Comparison of ENCODE assay signal across 1 cellular context in the genomic region with DNA sequence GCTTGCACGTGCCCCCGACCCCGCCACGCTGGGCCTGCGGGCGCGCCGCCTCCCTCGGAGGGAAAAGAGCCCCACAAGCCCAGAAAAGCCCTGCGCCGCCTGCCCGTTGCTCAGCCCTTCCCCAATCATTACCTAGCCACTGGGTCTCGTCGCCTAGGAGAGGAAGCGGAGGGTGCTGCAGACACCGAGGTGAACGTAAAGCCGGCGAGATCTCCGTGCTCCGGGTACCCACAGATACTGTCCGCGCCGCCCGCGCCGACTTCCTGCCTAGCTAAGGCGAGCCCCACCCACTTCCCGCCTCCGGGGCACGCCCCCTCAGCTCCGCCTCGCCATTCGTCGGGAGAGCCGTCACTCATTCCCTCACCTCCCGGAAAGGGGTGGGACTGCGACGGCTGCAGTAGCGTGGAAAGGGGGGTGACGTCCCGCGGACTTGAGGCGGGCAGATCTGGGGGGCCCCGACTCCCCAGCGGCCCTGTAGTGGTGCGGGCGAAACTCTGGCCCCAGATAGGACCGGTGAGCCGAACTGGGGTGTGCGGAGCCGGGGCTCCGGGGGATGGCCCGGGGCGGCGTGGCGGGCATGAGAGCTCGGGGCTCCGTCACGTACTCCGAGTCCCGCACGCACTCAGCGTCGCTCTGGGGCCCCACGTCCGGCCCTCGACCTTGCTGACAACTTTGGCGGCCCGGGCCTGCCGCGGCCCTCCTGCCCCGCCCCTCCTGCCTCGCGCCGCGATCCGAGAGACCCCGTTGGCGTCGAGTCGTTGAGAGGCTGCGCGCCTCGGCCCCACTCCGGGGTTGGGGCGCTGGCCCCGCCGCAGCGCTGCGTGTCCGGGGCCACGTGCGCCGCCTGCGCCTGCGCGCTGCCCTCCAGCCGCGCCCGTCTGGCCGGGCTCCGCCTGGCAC.
TF ChIP-seq lines count a peak whose summit lies in the region.

Gene ENO1, minus strand, starts transcription at position 239 of the 900 bp plus-strand sequence. CDS start 3,778 bp downstream, outside the sequence.

TF ChIP-seq in HepG2, 621 proteins besides CTCF, POLR2A, EP300 and RAD21 (continued from another document and continues in another):
- TF ChIP-seq, protein P1, sequence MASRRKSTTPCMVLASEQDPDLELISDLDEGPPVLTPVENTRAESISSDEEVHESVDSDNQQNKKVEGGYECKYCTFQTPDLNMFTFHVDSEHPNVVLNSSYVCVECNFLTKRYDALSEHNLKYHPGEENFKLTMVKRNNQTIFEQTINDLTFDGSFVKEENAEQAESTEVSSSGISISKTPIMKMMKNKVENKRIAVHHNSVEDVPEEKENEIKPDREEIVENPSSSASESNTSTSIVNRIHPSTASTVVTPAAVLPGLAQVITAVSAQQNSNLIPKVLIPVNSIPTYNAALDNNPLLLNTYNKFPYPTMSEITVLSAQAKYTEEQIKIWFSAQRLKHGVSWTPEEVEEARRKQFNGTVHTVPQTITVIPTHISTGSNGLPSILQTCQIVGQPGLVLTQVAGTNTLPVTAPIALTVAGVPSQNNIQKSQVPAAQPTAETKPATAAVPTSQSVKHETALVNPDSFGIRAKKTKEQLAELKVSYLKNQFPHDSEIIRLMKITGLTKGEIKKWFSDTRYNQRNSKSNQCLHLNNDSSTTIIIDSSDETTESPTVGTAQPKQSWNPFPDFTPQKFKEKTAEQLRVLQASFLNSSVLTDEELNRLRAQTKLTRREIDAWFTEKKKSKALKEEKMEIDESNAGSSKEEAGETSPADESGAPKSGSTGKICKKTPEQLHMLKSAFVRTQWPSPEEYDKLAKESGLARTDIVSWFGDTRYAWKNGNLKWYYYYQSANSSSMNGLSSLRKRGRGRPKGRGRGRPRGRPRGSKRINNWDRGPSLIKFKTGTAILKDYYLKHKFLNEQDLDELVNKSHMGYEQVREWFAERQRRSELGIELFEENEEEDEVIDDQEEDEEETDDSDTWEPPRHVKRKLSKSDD (CRISPR knock-in tag; IDR thresholded peaks at IDR 0.05; ENCODE audit: low read depth), result peak; percentile 91; the same call in 1 of the 2 replicates
- TF ChIP-seq NR2C2 (CRISPR knock-in tag; IDR thresholded peaks at IDR 0.05; ENCODE audit: borderline replicate concordance) (peak; percentile 58), NPAS2 (CRISPR knock-in tag; IDR thresholded peaks at IDR 0.05; ENCODE audit: borderline replicate concordance) (no peak), WIZ (CRISPR knock-in tag; IDR thresholded peaks at IDR 0.05) (peak; percentile 83), CHD4 (IDR thresholded peaks at IDR 0.05; ENCODE audit: borderline replicate concordance, low read length) (no peak), ZNF569 (CRISPR knock-in tag; IDR thresholded peaks at IDR 0.05; ENCODE audit: borderline replicate concordance) (no peak), PHF21A (CRISPR knock-in tag; IDR thresholded peaks at IDR 0.05) (peak; percentile 81), STAG1 (CRISPR knock-in tag; IDR thresholded peaks at IDR 0.05) (peak; percentile 22), ZNF724P (CRISPR knock-in tag; IDR thresholded peaks at IDR 0.05; ENCODE audit: borderline replicate concordance) (peak; percentile 96; the same call in 1 of the 2 replicates), SRF (IDR thresholded peaks at IDR 0.05; ENCODE audit: low read depth, low read length) (peak; percentile 74), TBL1XR1 (IDR thresholded peaks at IDR 0.05; ENCODE audit: borderline replicate concordance, low read length, partially characterized antibody) (no peak), BHLHE40 (IDR thresholded peaks at IDR 0.05; ENCODE audit: low read length) (peak; percentile 31; the same call in 1 of the 2 replicates), ELK4 (CRISPR knock-in tag; IDR thresholded peaks at IDR 0.05; ENCODE audit: borderline replicate concordance) (peak; percentile 64; the same call in 1 of the 2 replicates), ZFP91 (CRISPR knock-in tag; IDR thresholded peaks at IDR 0.05; ENCODE audit: borderline replicate concordance) (peak; percentile 86), ZNF460 (CRISPR knock-in tag; IDR thresholded peaks at IDR 0.05; ENCODE audit: borderline replicate concordance) (no peak; the same call in 1 of the 2 replicates), ZNF367 (CRISPR knock-in tag; IDR thresholded peaks at IDR 0.05; ENCODE audit: borderline replicate concordance) (peak; percentile 93; the same call in 1 of the 2 replicates), ZNF776 (CRISPR knock-in tag; IDR thresholded peaks at IDR 0.05) (peak; percentile 98; the same call in 1 of the 2 replicates), ZSCAN31 (CRISPR knock-in tag; IDR thresholded peaks at IDR 0.05; ENCODE audit: low read depth) (peak; percentile 98), SIX1 (CRISPR knock-in tag; IDR thresholded peaks at IDR 0.05; ENCODE audit: borderline replicate concordance) (0 out of 2 replicates have a peak, but pooled peaks have one; percentile 6), ZNF737 (CRISPR knock-in tag; IDR thresholded peaks at IDR 0.05; ENCODE audit: borderline replicate concordance) (0 out of 2 replicates have a peak, but pooled peaks have one; percentile 51), ZNF552 (CRISPR knock-in tag; IDR thresholded peaks at IDR 0.05; ENCODE audit: borderline replicate concordance) (peak; percentile 83), ZKSCAN5 (CRISPR knock-in tag; IDR thresholded peaks at IDR 0.05) (no peak; the same call in 1 of the 2 replicates), ZNF180 (CRISPR knock-in tag; IDR thresholded peaks at IDR 0.05; ENCODE audit: borderline replicate concordance, low read depth) (peak; percentile 86; the same call in 1 of the 2 replicates), ZNF512 (CRISPR knock-in tag; IDR thresholded peaks at IDR 0.05) (no peak), ZNF841 (CRISPR knock-in tag; IDR thresholded peaks at IDR 0.05; ENCODE audit: borderline replicate concordance) (peak; percentile 95), MAZ (IDR thresholded peaks at IDR 0.05; ENCODE audit: borderline replicate concordance, low read depth, low read length) (peak; percentile 79; the same call in 1 of the 2 replicates), MAZ (CRISPR knock-in tag; IDR thresholded peaks at IDR 0.05; ENCODE audit: low read depth) (peak; percentile 97), MNT (IDR thresholded peaks at IDR 0.05) (0 out of 2 replicates have a peak, but pooled peaks have one; percentile 15), FOSL1 (CRISPR knock-in tag; IDR thresholded peaks at IDR 0.05; ENCODE audit: borderline replicate concordance) (no peak), HIVEP1 (CRISPR knock-in tag; IDR thresholded peaks at IDR 0.05) (peak; percentile 77), ELF1 (CRISPR knock-in tag; IDR thresholded peaks at IDR 0.05) (peak; percentile 97), ZNF326 (CRISPR knock-in tag; IDR thresholded peaks at IDR 0.05; ENCODE audit: borderline replicate concordance) (no peak), ZNF879 (CRISPR knock-in tag; IDR thresholded peaks at IDR 0.05) (peak; percentile 97), FIP1L1 (IDR thresholded peaks at IDR 0.05; ENCODE audit: borderline replicate concordance, insufficient read depth, low read depth, low read length) (no peak), ZFYVE20 (CRISPR knock-in tag; IDR thresholded peaks at IDR 0.05; ENCODE audit: borderline replicate concordance, low read depth) (peak; percentile 98; the same call in 1 of the 2 replicates), MXI1 (IDR thresholded peaks at IDR 0.05; ENCODE audit: borderline replicate concordance, low read depth, low read length) (peak; percentile 79; the same call in 2 of the 3 replicates), ZFP90 (CRISPR knock-in tag; IDR thresholded peaks at IDR 0.05; ENCODE audit: borderline replicate concordance) (no peak; the same call in 1 of the 2 replicates)
- TF ChIP-seq, protein P2, sequence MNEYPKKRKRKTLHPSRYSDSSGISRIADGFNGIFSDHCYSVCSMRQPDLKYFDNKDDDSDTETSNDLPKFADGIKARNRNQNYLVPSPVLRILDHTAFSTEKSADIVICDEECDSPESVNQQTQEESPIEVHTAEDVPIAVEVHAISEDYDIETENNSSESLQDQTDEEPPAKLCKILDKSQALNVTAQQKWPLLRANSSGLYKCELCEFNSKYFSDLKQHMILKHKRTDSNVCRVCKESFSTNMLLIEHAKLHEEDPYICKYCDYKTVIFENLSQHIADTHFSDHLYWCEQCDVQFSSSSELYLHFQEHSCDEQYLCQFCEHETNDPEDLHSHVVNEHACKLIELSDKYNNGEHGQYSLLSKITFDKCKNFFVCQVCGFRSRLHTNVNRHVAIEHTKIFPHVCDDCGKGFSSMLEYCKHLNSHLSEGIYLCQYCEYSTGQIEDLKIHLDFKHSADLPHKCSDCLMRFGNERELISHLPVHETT (CRISPR knock-in tag; conservative IDR thresholded peaks at IDR 0.05), result peak; percentile 80
- TF ChIP-seq, protein P3, sequence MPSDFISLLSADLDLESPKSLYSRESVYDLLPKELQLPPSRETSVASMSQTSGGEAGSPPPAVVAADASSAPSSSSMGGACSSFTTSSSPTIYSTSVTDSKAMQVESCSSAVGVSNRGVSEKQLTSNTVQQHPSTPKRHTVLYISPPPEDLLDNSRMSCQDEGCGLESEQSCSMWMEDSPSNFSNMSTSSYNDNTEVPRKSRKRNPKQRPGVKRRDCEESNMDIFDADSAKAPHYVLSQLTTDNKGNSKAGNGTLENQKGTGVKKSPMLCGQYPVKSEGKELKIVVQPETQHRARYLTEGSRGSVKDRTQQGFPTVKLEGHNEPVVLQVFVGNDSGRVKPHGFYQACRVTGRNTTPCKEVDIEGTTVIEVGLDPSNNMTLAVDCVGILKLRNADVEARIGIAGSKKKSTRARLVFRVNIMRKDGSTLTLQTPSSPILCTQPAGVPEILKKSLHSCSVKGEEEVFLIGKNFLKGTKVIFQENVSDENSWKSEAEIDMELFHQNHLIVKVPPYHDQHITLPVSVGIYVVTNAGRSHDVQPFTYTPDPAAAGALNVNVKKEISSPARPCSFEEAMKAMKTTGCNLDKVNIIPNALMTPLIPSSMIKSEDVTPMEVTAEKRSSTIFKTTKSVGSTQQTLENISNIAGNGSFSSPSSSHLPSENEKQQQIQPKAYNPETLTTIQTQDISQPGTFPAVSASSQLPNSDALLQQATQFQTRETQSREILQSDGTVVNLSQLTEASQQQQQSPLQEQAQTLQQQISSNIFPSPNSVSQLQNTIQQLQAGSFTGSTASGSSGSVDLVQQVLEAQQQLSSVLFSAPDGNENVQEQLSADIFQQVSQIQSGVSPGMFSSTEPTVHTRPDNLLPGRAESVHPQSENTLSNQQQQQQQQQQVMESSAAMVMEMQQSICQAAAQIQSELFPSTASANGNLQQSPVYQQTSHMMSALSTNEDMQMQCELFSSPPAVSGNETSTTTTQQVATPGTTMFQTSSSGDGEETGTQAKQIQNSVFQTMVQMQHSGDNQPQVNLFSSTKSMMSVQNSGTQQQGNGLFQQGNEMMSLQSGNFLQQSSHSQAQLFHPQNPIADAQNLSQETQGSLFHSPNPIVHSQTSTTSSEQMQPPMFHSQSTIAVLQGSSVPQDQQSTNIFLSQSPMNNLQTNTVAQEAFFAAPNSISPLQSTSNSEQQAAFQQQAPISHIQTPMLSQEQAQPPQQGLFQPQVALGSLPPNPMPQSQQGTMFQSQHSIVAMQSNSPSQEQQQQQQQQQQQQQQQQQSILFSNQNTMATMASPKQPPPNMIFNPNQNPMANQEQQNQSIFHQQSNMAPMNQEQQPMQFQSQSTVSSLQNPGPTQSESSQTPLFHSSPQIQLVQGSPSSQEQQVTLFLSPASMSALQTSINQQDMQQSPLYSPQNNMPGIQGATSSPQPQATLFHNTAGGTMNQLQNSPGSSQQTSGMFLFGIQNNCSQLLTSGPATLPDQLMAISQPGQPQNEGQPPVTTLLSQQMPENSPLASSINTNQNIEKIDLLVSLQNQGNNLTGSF (CRISPR knock-in tag; IDR thresholded peaks at IDR 0.05), result peak; percentile 99
- TF ChIP-seq, protein P4, sequence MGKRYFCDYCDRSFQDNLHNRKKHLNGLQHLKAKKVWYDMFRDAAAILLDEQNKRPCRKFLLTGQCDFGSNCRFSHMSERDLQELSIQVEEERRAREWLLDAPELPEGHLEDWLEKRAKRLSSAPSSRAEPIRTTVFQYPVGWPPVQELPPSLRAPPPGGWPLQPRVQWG (CRISPR knock-in tag; IDR thresholded peaks at IDR 0.05; ENCODE audit: borderline replicate concordance, low read depth), result no peak
